ENCODE assay signal across 23 cellular contexts in genomic region chr7:107128217-107128616, GRCh38.
"Had no signal": no experiment of that assay in that cellular context is flagged by ENCODE, and none has a peak within 500 bp of the region (broad histone marks: within the 10 kb centered on the region; RNA-seq: fewer than 3 reads in every experiment).

No MANE protein-coding gene starts in this region.

- DNase-seq: cortex of kidney; effector memory CD8-positive, alpha-beta T cell; erythroblast; hypothalamus; left ventricle myocardium superior; lower lobe of right lung; occipital lobe; ovary; posterior cingulate gyrus; psoas muscle; right cardiac atrium; spleen; stimulated activated CD4-positive, alpha-beta T cell treated with anti-CD3 and anti-CD28 coated beads, Interleukin-2, amount 100 ng/mL, for 48 hours; stimulated activated naive B cell treated with anti-CD40 and anti-IgM and Interleukin-4, amounts not matched to agents 10 μg/mL and 1 μg/mL and 100 μg/mL, for 72 hours; stimulated activated naive CD8-positive, alpha-beta T cell treated with anti-CD3 and anti-CD28 coated beads, Interleukin-15, amount 100 ng/mL, for 72 hours; transverse colon had no signal

- FAIRE-seq: endometrium, frontal cortex, keratinocyte had no signal

- H3K4me1 ChIP-seq: lower lobe of right lung, psoas muscle, suprapubic skin, vagina had no signal

- H3K36me3 Mint-ChIP-seq: memory B cell; stimulated activated naive B cell treated with anti-CD40 and anti-IgM and Interleukin-4, amounts not matched to agents 10 μg/mL and 1 μg/mL and 100 μg/mL, for 72 hours had no signal

- H3K27ac ChIP-seq: lower lobe of right lung, ovary, psoas muscle, skin epidermis, suprapubic skin, transverse colon, vagina had no signal

- H3K27me3 Mint-ChIP-seq: effector memory CD8-positive, alpha-beta T cell; memory B cell; stimulated activated naive B cell treated with anti-CD40 and anti-IgM and Interleukin-4, amounts not matched to agents 10 μg/mL and 1 μg/mL and 100 μg/mL, for 72 hours; stimulated activated naive CD8-positive, alpha-beta T cell treated with anti-CD3 and anti-CD28 coated beads, Interleukin-15, amount 100 ng/mL, for 72 hours had no signal

- H3K27ac Mint-ChIP-seq: stimulated activated naive B cell treated with anti-CD40 and anti-IgM and Interleukin-4, amounts not matched to agents 10 μg/mL and 1 μg/mL and 100 μg/mL, for 72 hours; stimulated activated naive CD8-positive, alpha-beta T cell treated with anti-CD3 and anti-CD28 coated beads, Interleukin-15, amount 100 ng/mL, for 72 hours had no signal

- H3K9me3 ChIP-seq: lower lobe of right lung, ovary, psoas muscle, spleen, suprapubic skin, transverse colon, vagina had no signal

- H3K27me3 ChIP-seq: ovary, spleen, suprapubic skin, transverse colon, vagina had no signal

- ATAC-seq: effector memory CD8-positive, alpha-beta T cell; left ventricle myocardium superior; lower lobe of right lung; psoas muscle; right cardiac atrium; stimulated activated naive B cell treated with anti-CD40 and anti-IgM and Interleukin-4, amounts not matched to agents 10 μg/mL and 1 μg/mL and 100 μg/mL, for 72 hours; stimulated activated naive CD8-positive, alpha-beta T cell treated with anti-CD3 and anti-CD28 coated beads, Interleukin-15, amount 100 ng/mL, for 72 hours had no signal

- H3K9me3 Mint-ChIP-seq: effector memory CD8-positive, alpha-beta T cell; memory B cell; stimulated activated naive B cell treated with anti-CD40 and anti-IgM and Interleukin-4, amounts not matched to agents 10 μg/mL and 1 μg/mL and 100 μg/mL, for 72 hours; stimulated activated naive CD8-positive, alpha-beta T cell treated with anti-CD3 and anti-CD28 coated beads, Interleukin-15, amount 100 ng/mL, for 72 hours had no signal

- H3K4me3 ChIP-seq: lower lobe of right lung, ovary, psoas muscle, skin epidermis, spleen, suprapubic skin, transverse colon, vagina had no signal

- H3K4me3 Mint-ChIP-seq: effector memory CD8-positive, alpha-beta T cell; memory B cell; stimulated activated naive B cell treated with anti-CD40 and anti-IgM and Interleukin-4, amounts not matched to agents 10 μg/mL and 1 μg/mL and 100 μg/mL, for 72 hours; stimulated activated naive CD8-positive, alpha-beta T cell treated with anti-CD3 and anti-CD28 coated beads, Interleukin-15, amount 100 ng/mL, for 72 hours had no signal

- H3K36me3 ChIP-seq: lower lobe of right lung, ovary, spleen, suprapubic skin, transverse colon, vagina had no signal
